Comparison of ENCODE assay signal across 23 cellular contexts in the genomic region with DNA sequence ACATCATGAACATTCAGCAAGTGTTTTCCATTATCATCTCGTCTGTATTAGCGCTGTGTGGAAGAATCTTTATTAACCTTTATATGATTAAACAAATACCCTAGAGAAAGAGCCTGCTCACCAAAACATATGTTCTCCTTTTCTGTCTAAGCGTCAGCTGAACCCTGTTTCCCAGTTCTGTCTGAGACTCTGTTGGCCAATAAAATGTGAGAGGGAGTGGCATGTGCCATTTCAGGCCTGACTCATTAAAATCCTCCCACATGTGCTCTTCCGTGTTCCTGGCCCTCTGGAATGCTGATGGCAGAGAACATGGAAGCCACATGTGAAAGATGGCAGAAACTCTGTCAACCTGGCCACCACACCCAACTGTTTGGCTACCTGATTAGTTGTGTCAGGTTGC.
DNase-seq lines count a peak whose midpoint lies in the region; FAIRE-seq and TF ChIP-seq lines count a peak whose summit lies in the region.
"Had no signal": no experiment of that assay in that cellular context is flagged by ENCODE, and none has a peak within 500 bp of the region (broad histone marks: within the 10 kb centered on the region; RNA-seq: fewer than 3 reads in every experiment).

No MANE protein-coding gene starts in this region.

- H3K9me3 ChIP-seq in BLaER1 treated with 17β-estradiol and CSF1 and Interleukin-3, amounts not matched to agents 10 nM and 100 nM (replicated peaks in 1 of 11), result peaks cover 0 to 13% (median 0%) of the 10 kb centered on the region in 11 experiments; a peak in 4 of 22 replicates
- H3K9me3 ChIP-seq in small intestine (ENCODE audit: control insufficient read depth, low read depth) (no peaks in the 10 kb centered on the region), prostate gland (no peaks in the 10 kb centered on the region)
- H3K9me3 ChIP-seq: A549, BLaER1 had no signal

- H3K4me3 ChIP-seq in BLaER1 treated with 17β-estradiol and CSF1 and Interleukin-3, amounts not matched to agents 10 nM and 100 nM, result no peak overlapping the region
- H3K4me3 ChIP-seq in epithelial cell of esophagus (ENCODE audit: low read length) (no peak overlapping the region), small intestine (ENCODE audit: low read depth in 1 of 2, low read length in 2 of 2) (no peak overlapping the region), prostate gland (no peak overlapping the region)
- H3K4me3 ChIP-seq: A549, BLaER1 had no signal

- intact Hi-C loops in prostate gland (cut with DNase I), result no loop called here

- no peaks in the 10 kb centered on the region for H4K20me1 ChIP-seq in BLaER1 treated with 17β-estradiol and CSF1 and Interleukin-3, amounts not matched to agents 10 nM and 100 nM
- H4K20me1 ChIP-seq: BLaER1 had no signal

- H3K4me1 ChIP-seq in BLaER1 treated with 17β-estradiol and CSF1 and Interleukin-3, amounts not matched to agents 10 nM and 100 nM, result peaks cover 0 to 69% (median 23%) of the 10 kb centered on the region in 10 experiments; a peak in 13 of 20 replicates
- H3K4me1 ChIP-seq in small intestine (ENCODE audit: control insufficient read depth in 2 of 2, insufficient read depth in 1 of 2, low read depth in 1 of 2, low read length in 1 of 2) (no peaks in the 10 kb centered on the region), prostate gland (replicated peaks) (no peaks in the 10 kb centered on the region)
- H3K4me1 ChIP-seq: A549, BLaER1 had no signal

- DNase-seq in ELR (ENCODE audit: low read depth) (peak; percentile 3), LHCN-M2 (ENCODE audit: low read depth) (peak; percentile 13), epithelial cell of esophagus (ENCODE audit: low read depth) (peak; percentile 9), SHP77 treated with DMSO at 0.1 percent for 48 hours (lab: John Stamatoyannopoulos, UW) (no peak), small intestine (no peak), prostate gland (ENCODE audit: low spot score) (no peak), NCI-H2171 treated with DMSO at 0.1 percent for 48 hours (lab: John Stamatoyannopoulos, UW) (no peak)
- DNase-seq: CD8-positive, alpha-beta memory T cell; GOT3; MV-4-11; NCI-H1694 treated with DMSO at 0.1 percent for 48 hours; NCI-H510A; NCI-H748 treated with DMSO at 0.1 percent for 48 hours; OCI-M1; SIG-M5; T-cell had no signal

- H3K27me3 ChIP-seq in BLaER1 treated with 17β-estradiol and CSF1 and Interleukin-3, amounts not matched to agents 10 nM and 100 nM, result no peaks in the 10 kb centered on the region
- no peaks in the 10 kb centered on the region for H3K27me3 ChIP-seq in small intestine (ENCODE audit: control insufficient read depth in 2 of 2, insufficient read depth in 2 of 2, low read length in 2 of 2)
- peaks cover 2% of the 10 kb centered on the region for H3K27me3 ChIP-seq in prostate gland (replicated peaks; ENCODE audit: insufficient read depth)
- H3K27me3 ChIP-seq: BLaER1 had no signal

- H3K27ac ChIP-seq in BLaER1 treated with 17β-estradiol and CSF1 and Interleukin-3, amounts not matched to agents 10 nM and 100 nM, result peak overlapping the region in 8 of 11 experiments; percentile 5 to 80 (median 72); a peak in 11 of 22 replicates
- H3K27ac ChIP-seq in small intestine (ENCODE audit: low read depth in 1 of 2, low read length in 1 of 2) (no peak overlapping the region), prostate gland (no peak overlapping the region)
- H3K27ac ChIP-seq: A549, BLaER1, KMS-11 had no signal

- TF ChIP-seq CTCF in epithelial cell of esophagus (IDR thresholded peaks at IDR 0.05; ENCODE audit: insufficient read depth, low read depth, low read length, missing control alignments) (no peak), prostate gland (IDR thresholded peaks at IDR 0.05) (no peak)

- FAIRE-seq in small intestine (lab: Jason Lieb, UNC), result no peak
- FAIRE-seq: A549, D721Med, G401.6, HepG2 had no signal

- peak overlapping the region in 2 of 11 experiments; percentile 14 to 65; a peak in 2 of 22 replicates for H3K4me2 ChIP-seq in BLaER1 treated with 17β-estradiol and CSF1 and Interleukin-3, amounts not matched to agents 10 nM and 100 nM
- H3K4me2 ChIP-seq: A549, BLaER1, KMS-11 had no signal

- TF ChIP-seq POLR2A in prostate gland (IDR thresholded peaks at IDR 0.05), result no peak

- WGBS in small intestine, 3 donors, result 77 to 89% (median 82%) methylated on average over 4 of the region's 4 CpGs
- 43% methylated on average over 4 of the region's 4 CpGs for WGBS in prostate gland

- H3K9ac ChIP-seq in BLaER1 treated with 17β-estradiol and CSF1 and Interleukin-3, amounts not matched to agents 10 nM and 100 nM, result no peak overlapping the region
- H3K9ac ChIP-seq: BLaER1, KMS-11 had no signal

- H3K36me3 ChIP-seq in BLaER1 treated with 17β-estradiol and CSF1 and Interleukin-3, amounts not matched to agents 10 nM and 100 nM, result no peaks in the 10 kb centered on the region
- H3K36me3 ChIP-seq in small intestine (ENCODE audit: control insufficient read depth in 2 of 2, insufficient read depth in 2 of 2, low read length in 2 of 2), result no peaks in the 10 kb centered on the region
- no peaks in the 10 kb centered on the region for H3K36me3 ChIP-seq in prostate gland
- H3K36me3 ChIP-seq: BLaER1 had no signal

Comparison
In these comparisons a context has a peak if more than half of its experiments do, and no peak if none do; other contexts are left out.
1. H3K27ac ChIP-seq: peak in BLaER1 treated with 17β-estradiol and CSF1 and Interleukin-3, amounts not matched to agents 10 nM and 100 nM (8 of 11); none in small intestine (0 of 2) and prostate gland (0 of 2).
2. DNase-seq: peak in ELR (single experiment), LHCN-M2 (single experiment) and epithelial cell of esophagus (single experiment); none in SHP77 treated with DMSO at 0.1 percent for 48 hours (single experiment), small intestine (single experiment), prostate gland (single experiment) and NCI-H2171 treated with DMSO at 0.1 percent for 48 hours (single experiment).